3 cellular contexts compared by ENCODE assay signal in genomic region chr17:32125848-32126153, GRCh38.
A peak's percentile ranks its signal among the peaks of the same experiment; 100 is the strongest.
TF ChIP-seq lines count a peak whose summit lies in the region.

No MANE protein-coding gene starts in this region.

TF ChIP-seq in HepG2, 621 proteins besides CTCF, POLR2A, EP300 and RAD21:
- TF ChIP-seq ZNF629 (CRISPR knock-in tag; conservative IDR thresholded peaks at IDR 0.05) (peak; percentile 83), ZNF121 (CRISPR knock-in tag; IDR thresholded peaks at IDR 0.05) (no peak)

TF ChIP-seq in liver, 16 proteins besides CTCF, POLR2A, EP300 and RAD21:
- TF ChIP-seq NR2F2 (IDR thresholded peaks at IDR 0.05) (no peak), JUND (IDR thresholded peaks at IDR 0.05) (no peak), FOXA1 (IDR thresholded peaks at IDR 0.05) (no peak), FOXA2 (IDR thresholded peaks at IDR 0.05) (no peak), ZBTB33 (IDR thresholded peaks at IDR 0.05) (no peak), HNF4G (IDR thresholded peaks at IDR 0.05) (no peak), EGR1 (IDR thresholded peaks at IDR 0.05; ENCODE audit: low read depth in 2 of 2) (no peak)

TF ChIP-seq in SK-N-SH treated with all-trans-retinoic acid at 6 μM for 48 hours, 23 proteins besides CTCF, POLR2A, EP300 and RAD21:
- TF ChIP-seq ZFP30 (CRISPR knock-in tag; IDR thresholded peaks at IDR 0.05): no peak
